Comparison of ENCODE assay signal across 1 cellular context in genomic region chr6:116570856-116571682, GRCh38.
TF ChIP-seq lines count a peak whose summit lies in the region.

TSS of gene RWDD1 (plus strand) at chr6:116571504. CDS start at chr6:116571583, 79 bp downstream.

TF ChIP-seq in HepG2, 621 proteins besides CTCF, POLR2A, EP300 and RAD21 (continued from another document and continues in another):
- TF ChIP-seq, protein P1, sequence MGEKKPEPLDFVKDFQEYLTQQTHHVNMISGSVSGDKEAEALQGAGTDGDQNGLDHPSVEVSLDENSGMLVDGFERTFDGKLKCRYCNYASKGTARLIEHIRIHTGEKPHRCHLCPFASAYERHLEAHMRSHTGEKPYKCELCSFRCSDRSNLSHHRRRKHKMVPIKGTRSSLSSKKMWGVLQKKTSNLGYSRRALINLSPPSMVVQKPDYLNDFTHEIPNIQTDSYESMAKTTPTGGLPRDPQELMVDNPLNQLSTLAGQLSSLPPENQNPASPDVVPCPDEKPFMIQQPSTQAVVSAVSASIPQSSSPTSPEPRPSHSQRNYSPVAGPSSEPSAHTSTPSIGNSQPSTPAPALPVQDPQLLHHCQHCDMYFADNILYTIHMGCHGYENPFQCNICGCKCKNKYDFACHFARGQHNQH (CRISPR knock-in tag; IDR thresholded peaks at IDR 0.05) = peak; percentile 97
- peak; percentile 56; the same call in 1 of the 2 replicates for TF ChIP-seq ZBTB8A (CRISPR knock-in tag; IDR thresholded peaks at IDR 0.05; ENCODE audit: borderline replicate concordance, low read depth)
- TF ChIP-seq, protein P2, sequence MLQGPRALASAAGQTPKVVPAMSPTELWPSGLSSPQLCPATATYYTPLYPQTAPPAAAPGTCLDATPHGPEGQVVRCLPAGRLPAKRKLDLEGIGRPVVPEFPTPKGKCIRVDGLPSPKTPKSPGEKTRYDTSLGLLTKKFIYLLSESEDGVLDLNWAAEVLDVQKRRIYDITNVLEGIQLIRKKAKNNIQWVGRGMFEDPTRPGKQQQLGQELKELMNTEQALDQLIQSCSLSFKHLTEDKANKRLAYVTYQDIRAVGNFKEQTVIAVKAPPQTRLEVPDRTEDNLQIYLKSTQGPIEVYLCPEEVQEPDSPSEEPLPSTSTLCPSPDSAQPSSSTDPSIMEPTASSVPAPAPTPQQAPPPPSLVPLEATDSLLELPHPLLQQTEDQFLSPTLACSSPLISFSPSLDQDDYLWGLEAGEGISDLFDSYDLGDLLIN (CRISPR knock-in tag; IDR thresholded peaks at IDR 0.05; ENCODE audit: borderline replicate concordance) = no peak
- TF ChIP-seq GABPA (IDR thresholded peaks at IDR 0.05; ENCODE audit: low read depth, low read length) = peak; percentile 48
- TF ChIP-seq GABPA (CRISPR knock-in tag; IDR thresholded peaks at IDR 0.05; ENCODE audit: low read depth) = peak; percentile 86
- no peak for TF ChIP-seq FOXA1 (IDR thresholded peaks at IDR 0.05)
- peak; percentile 59; the same call in 1 of the 2 replicates for TF ChIP-seq FOXA1 (CRISPR knock-in tag; IDR thresholded peaks at IDR 0.05)
- TF ChIP-seq MYNN (CRISPR knock-in tag; IDR thresholded peaks at IDR 0.05; ENCODE audit: low read depth) = 0 out of 2 replicates have a peak, but pooled peaks have one; percentile 43
- peak; percentile 96 for TF ChIP-seq ZMYM4 (CRISPR knock-in tag; IDR thresholded peaks at IDR 0.05)
- TF ChIP-seq ZBTB40 (IDR thresholded peaks at IDR 0.05) = no peak
- TF ChIP-seq ZBTB40 (CRISPR knock-in tag; IDR thresholded peaks at IDR 0.05) = peak; percentile 88; the same call in 1 of the 2 replicates
- TF ChIP-seq BCLAF1 (IDR thresholded peaks at IDR 0.05) = no peak
- TF ChIP-seq, protein P3, sequence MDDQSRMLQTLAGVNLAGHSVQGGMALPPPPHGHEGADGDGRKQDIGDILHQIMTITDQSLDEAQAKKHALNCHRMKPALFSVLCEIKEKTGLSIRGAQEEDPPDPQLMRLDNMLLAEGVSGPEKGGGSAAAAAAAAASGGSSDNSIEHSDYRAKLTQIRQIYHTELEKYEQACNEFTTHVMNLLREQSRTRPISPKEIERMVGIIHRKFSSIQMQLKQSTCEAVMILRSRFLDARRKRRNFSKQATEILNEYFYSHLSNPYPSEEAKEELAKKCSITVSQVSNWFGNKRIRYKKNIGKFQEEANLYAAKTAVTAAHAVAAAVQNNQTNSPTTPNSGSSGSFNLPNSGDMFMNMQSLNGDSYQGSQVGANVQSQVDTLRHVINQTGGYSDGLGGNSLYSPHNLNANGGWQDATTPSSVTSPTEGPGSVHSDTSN (CRISPR knock-in tag; IDR thresholded peaks at IDR 0.05; ENCODE audit: borderline replicate concordance) = peak; percentile 50; the same call in 1 of the 2 replicates
- peak; percentile 97 for TF ChIP-seq DMAP1 (CRISPR knock-in tag; IDR thresholded peaks at IDR 0.05)
- TF ChIP-seq ZNF737 (CRISPR knock-in tag; IDR thresholded peaks at IDR 0.05; ENCODE audit: borderline replicate concordance) = peak; percentile 93
- TF ChIP-seq ARID4A (CRISPR knock-in tag; IDR thresholded peaks at IDR 0.05; ENCODE audit: borderline replicate concordance) = peak; percentile 98
- no peak for TF ChIP-seq KLF13 (CRISPR knock-in tag; IDR thresholded peaks at IDR 0.05)
- TF ChIP-seq, protein P4, sequence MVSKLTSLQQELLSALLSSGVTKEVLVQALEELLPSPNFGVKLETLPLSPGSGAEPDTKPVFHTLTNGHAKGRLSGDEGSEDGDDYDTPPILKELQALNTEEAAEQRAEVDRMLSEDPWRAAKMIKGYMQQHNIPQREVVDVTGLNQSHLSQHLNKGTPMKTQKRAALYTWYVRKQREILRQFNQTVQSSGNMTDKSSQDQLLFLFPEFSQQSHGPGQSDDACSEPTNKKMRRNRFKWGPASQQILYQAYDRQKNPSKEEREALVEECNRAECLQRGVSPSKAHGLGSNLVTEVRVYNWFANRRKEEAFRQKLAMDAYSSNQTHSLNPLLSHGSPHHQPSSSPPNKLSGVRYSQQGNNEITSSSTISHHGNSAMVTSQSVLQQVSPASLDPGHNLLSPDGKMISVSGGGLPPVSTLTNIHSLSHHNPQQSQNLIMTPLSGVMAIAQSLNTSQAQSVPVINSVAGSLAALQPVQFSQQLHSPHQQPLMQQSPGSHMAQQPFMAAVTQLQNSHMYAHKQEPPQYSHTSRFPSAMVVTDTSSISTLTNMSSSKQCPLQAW (CRISPR knock-in tag; IDR thresholded peaks at IDR 0.05) = peak; percentile 99
- TF ChIP-seq ZNF839 (CRISPR knock-in tag; IDR thresholded peaks at IDR 0.05; ENCODE audit: borderline replicate concordance) = peak; percentile 85; the same call in 1 of the 2 replicates
- TF ChIP-seq ZNF224 (CRISPR knock-in tag; IDR thresholded peaks at IDR 0.05) = no peak; the same call in 1 of the 2 replicates
- peak; percentile 67; the same call in 1 of the 2 replicates for TF ChIP-seq ZFP36L2 (CRISPR knock-in tag; IDR thresholded peaks at IDR 0.05)
- TF ChIP-seq BRCA1 (CRISPR knock-in tag; IDR thresholded peaks at IDR 0.05) = peak; percentile 70
- no peak for TF ChIP-seq TEAD2 (CRISPR knock-in tag; IDR thresholded peaks at IDR 0.05)
- peak; percentile 16; the same call in 1 of the 2 replicates for TF ChIP-seq HMG20B (CRISPR knock-in tag; conservative IDR thresholded peaks at IDR 0.05)
- TF ChIP-seq ZNF660 (CRISPR knock-in tag; IDR thresholded peaks at IDR 0.05; ENCODE audit: borderline replicate concordance, low read depth) = 0 out of 2 replicates have a peak, but pooled peaks have one; percentile 37
- TF ChIP-seq ZFP90 (CRISPR knock-in tag; IDR thresholded peaks at IDR 0.05; ENCODE audit: borderline replicate concordance) = peak; percentile 95; the same call in 1 of the 2 replicates
- peak; percentile 68; the same call in 1 of the 2 replicates for TF ChIP-seq ZNF546 (CRISPR knock-in tag; conservative IDR thresholded peaks at IDR 0.05)
- TF ChIP-seq KAT7 (CRISPR knock-in tag; IDR thresholded peaks at IDR 0.05; ENCODE audit: borderline replicate concordance) = peak; percentile 98; the same call in 1 of the 2 replicates
- TF ChIP-seq RBAK (CRISPR knock-in tag; IDR thresholded peaks at IDR 0.05) = no peak
- no peak for TF ChIP-seq NFIC (IDR thresholded peaks at IDR 0.05; ENCODE audit: low read length)
- peak; percentile 99 for TF ChIP-seq IRF2 (CRISPR knock-in tag; IDR thresholded peaks at IDR 0.05)
